In the genomic region with DNA sequence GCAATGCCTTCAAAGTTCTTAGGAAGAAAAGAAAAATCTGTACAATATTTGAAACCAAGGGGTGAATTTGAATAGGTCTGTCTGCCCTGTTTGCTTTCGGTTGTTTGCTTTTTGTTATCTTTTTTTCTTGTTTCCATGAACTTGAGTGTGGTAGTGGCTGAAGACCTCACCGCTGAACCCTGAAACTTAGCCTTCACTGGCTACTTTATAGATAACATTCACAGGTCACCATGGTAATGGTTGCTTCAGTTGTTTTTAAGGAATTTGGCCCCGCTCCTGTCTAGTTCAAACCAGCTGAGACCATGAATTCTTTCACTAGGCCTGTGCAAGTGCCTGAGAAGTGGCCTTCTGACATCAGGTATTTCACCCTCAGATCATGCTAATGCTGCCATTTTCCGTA, we compare ENCODE assay signal across 1 cellular context.
TF ChIP-seq lines count a peak whose summit lies in the region.

No MANE protein-coding gene starts in this region.

TF ChIP-seq in HepG2, 621 proteins besides CTCF, POLR2A, EP300 and RAD21 (continued from another document and continues in another):
- TF ChIP-seq, protein P1, sequence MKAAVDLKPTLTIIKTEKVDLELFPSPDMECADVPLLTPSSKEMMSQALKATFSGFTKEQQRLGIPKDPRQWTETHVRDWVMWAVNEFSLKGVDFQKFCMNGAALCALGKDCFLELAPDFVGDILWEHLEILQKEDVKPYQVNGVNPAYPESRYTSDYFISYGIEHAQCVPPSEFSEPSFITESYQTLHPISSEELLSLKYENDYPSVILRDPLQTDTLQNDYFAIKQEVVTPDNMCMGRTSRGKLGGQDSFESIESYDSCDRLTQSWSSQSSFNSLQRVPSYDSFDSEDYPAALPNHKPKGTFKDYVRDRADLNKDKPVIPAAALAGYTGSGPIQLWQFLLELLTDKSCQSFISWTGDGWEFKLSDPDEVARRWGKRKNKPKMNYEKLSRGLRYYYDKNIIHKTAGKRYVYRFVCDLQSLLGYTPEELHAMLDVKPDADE (CRISPR knock-in tag; IDR thresholded peaks at IDR 0.05) = no peak
- TF ChIP-seq HHEX (CRISPR knock-in tag; IDR thresholded peaks at IDR 0.05) (no peak), ZNF282 (IDR thresholded peaks at IDR 0.05; ENCODE audit: partially characterized antibody) (no peak), NR2F2 (IDR thresholded peaks at IDR 0.05; ENCODE audit: borderline replicate concordance, low read depth) (peak; percentile 69; the same call in 1 of the 2 replicates), HOMEZ (CRISPR knock-in tag; IDR thresholded peaks at IDR 0.05; ENCODE audit: low read depth) (peak; percentile 48; the same call in 1 of the 2 replicates), TAF1 (CRISPR knock-in tag; IDR thresholded peaks at IDR 0.05) (no peak), MIXL1 (CRISPR knock-in tag; IDR thresholded peaks at IDR 0.05) (peak; percentile 77), NFE2L1 (CRISPR knock-in tag; IDR thresholded peaks at IDR 0.05; ENCODE audit: borderline replicate concordance) (no peak), HBP1 (CRISPR knock-in tag; IDR thresholded peaks at IDR 0.05; ENCODE audit: low read depth) (no peak), ZNF253 (CRISPR knock-in tag; IDR thresholded peaks at IDR 0.05; ENCODE audit: borderline replicate concordance) (no peak), ZNF891 (CRISPR knock-in tag; IDR thresholded peaks at IDR 0.05) (no peak), LRRFIP1 (CRISPR knock-in tag; conservative IDR thresholded peaks at IDR 0.05) (no peak), ZNF354B (CRISPR knock-in tag; IDR thresholded peaks at IDR 0.05) (0 out of 2 replicates have a peak, but pooled peaks have one; percentile 67), KLF6 (CRISPR knock-in tag; IDR thresholded peaks at IDR 0.05) (no peak), MBD4 (IDR thresholded peaks at IDR 0.05; ENCODE audit: borderline replicate concordance, low read length) (no peak), HDAC1 (CRISPR knock-in tag; IDR thresholded peaks at IDR 0.05) (peak; percentile 16; the same call in 1 of the 2 replicates), SUZ12 (IDR thresholded peaks at IDR 0.05; ENCODE audit: low read depth, low read length) (no peak), ZNF333 (CRISPR knock-in tag; IDR thresholded peaks at IDR 0.05; ENCODE audit: borderline replicate concordance) (no peak), ZNF251 (CRISPR knock-in tag; IDR thresholded peaks at IDR 0.05) (no peak), NFAT5 (CRISPR knock-in tag; IDR thresholded peaks at IDR 0.05) (no peak), ZNF777 (CRISPR knock-in tag; IDR thresholded peaks at IDR 0.05) (no peak), ZNF580 (CRISPR knock-in tag; IDR thresholded peaks at IDR 0.05; ENCODE audit: borderline replicate concordance, low read depth) (peak; percentile 53; the same call in 1 of the 2 replicates), ZNF224 (CRISPR knock-in tag; IDR thresholded peaks at IDR 0.05) (no peak), CEBPZ (IDR thresholded peaks at IDR 0.05; ENCODE audit: low read length) (no peak), KAT7 (CRISPR knock-in tag; IDR thresholded peaks at IDR 0.05; ENCODE audit: borderline replicate concordance) (no peak), SOX5 (CRISPR knock-in tag; IDR thresholded peaks at IDR 0.05; ENCODE audit: borderline replicate concordance) (peak; percentile 59; the same call in 1 of the 2 replicates), RCOR2 (CRISPR knock-in tag; IDR thresholded peaks at IDR 0.05) (no peak), CENPBD1 (CRISPR knock-in tag; IDR thresholded peaks at IDR 0.05; ENCODE audit: borderline replicate concordance, low read depth) (no peak)
- TF ChIP-seq, protein P2, sequence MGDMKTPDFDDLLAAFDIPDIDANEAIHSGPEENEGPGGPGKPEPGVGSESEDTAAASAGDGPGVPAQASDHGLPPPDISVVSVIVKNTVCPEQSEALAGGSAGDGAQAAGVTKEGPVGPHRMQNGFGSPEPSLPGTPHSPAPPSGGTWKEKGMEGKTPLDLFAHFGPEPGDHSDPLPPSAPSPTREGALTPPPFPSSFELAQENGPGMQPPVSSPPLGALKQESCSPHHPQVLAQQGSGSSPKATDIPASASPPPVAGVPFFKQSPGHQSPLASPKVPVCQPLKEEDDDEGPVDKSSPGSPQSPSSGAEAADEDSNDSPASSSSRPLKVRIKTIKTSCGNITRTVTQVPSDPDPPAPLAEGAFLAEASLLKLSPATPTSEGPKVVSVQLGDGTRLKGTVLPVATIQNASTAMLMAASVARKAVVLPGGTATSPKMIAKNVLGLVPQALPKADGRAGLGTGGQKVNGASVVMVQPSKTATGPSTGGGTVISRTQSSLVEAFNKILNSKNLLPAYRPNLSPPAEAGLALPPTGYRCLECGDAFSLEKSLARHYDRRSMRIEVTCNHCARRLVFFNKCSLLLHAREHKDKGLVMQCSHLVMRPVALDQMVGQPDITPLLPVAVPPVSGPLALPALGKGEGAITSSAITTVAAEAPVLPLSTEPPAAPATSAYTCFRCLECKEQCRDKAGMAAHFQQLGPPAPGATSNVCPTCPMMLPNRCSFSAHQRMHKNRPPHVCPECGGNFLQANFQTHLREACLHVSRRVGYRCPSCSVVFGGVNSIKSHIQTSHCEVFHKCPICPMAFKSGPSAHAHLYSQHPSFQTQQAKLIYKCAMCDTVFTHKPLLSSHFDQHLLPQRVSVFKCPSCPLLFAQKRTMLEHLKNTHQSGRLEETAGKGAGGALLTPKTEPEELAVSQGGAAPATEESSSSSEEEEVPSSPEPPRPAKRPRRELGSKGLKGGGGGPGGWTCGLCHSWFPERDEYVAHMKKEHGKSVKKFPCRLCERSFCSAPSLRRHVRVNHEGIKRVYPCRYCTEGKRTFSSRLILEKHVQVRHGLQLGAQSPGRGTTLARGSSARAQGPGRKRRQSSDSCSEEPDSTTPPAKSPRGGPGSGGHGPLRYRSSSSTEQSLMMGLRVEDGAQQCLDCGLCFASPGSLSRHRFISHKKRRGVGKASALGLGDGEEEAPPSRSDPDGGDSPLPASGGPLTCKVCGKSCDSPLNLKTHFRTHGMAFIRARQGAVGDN (CRISPR knock-in tag; IDR thresholded peaks at IDR 0.05) = no peak
- TF ChIP-seq, protein P3, sequence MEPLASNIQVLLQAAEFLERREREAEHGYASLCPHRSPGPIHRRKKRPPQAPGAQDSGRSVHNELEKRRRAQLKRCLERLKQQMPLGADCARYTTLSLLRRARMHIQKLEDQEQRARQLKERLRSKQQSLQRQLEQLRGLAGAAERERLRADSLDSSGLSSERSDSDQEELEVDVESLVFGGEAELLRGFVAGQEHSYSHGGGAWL (CRISPR knock-in tag; IDR thresholded peaks at IDR 0.05) = no peak
